ENCODE assay signal across 1 cellular context in genomic region chr1:248822148-248823032, GRCh38.
TF ChIP-seq lines count a peak whose summit lies in the region.

No MANE protein-coding gene starts in this region.

TF ChIP-seq in HepG2, 621 proteins besides CTCF, POLR2A, EP300 and RAD21:
- TF ChIP-seq CREBL2 (CRISPR knock-in tag; IDR thresholded peaks at IDR 0.05; ENCODE audit: borderline replicate concordance) (no peak), FOXP4 (CRISPR knock-in tag; IDR thresholded peaks at IDR 0.05) (no peak), ZNF343 (CRISPR knock-in tag; IDR thresholded peaks at IDR 0.05) (no peak), PHF21A (CRISPR knock-in tag; IDR thresholded peaks at IDR 0.05) (no peak), PBX2 (CRISPR knock-in tag; IDR thresholded peaks at IDR 0.05) (no peak), TARDBP (CRISPR knock-in tag; IDR thresholded peaks at IDR 0.05) (no peak)
